In the genomic region with DNA sequence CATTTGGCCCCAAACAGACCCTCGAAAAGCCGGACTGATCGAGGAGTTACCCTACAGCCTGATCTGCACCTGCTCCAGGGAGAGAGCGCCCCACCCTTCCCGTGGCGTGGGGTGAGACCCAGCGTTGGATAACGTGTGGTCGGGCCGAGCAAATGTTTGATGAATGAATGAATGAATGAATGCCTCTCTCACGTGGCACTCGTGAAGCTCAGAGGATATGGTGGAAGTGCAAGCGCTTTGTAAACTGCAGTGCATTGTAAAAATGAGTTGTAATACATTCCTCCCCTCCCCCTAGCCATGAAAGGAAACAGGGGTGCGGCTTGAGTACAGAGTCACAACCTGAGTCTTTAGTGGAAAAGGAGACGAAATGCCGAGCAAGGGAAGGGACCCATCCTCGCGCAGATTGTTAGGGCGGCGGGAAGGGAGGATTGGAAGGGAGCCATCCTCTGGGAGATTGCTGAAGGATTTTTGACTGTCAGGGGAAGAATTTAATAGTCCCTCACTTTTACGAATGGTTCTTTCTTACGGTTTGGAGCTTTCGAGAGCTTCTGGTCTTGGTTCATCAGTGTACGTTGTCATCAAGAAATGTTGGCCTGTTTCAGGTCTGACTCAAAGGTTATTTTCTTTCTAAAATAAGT, we compare ENCODE assay signal across 8 cellular contexts. TPM values are rescaled to one million over a fixed set of nuclear protein-coding genes. Genes with fewer than 3 reads are reported as not detected.
DNase-seq lines count a peak whose midpoint lies in the region; ATAC-seq and TF ChIP-seq lines count a peak whose summit lies in the region.

No MANE protein-coding gene starts in this region.

- H3K4me1 Mint-ChIP-seq in WTC11 (peaks cover 32% of the 10 kb centered on the region), type B pancreatic cell (ENCODE audit: unreplicated experiment) (peaks cover 28% of the 10 kb centered on the region)

- peak; percentile 27 for ATAC-seq in GM21619 (IDR thresholded peaks at IDR 0.05; ENCODE audit: unreplicated experiment)
- ATAC-seq in WTC11: peak; percentile 0; the same call in 1 of the 2 replicates

- H3K36me3 Mint-ChIP-seq in WTC11: peaks cover 17% of the 10 kb centered on the region
- H3K36me3 Mint-ChIP-seq in type B pancreatic cell: peaks cover 4% of the 10 kb centered on the region

- no peaks in the 10 kb centered on the region for H3K9me3 ChIP-seq in muscle layer of duodenum (ENCODE audit: control insufficient read depth in 1 of 2, low read length in 2 of 2)

- no peaks in the 10 kb centered on the region for H3K27me3 ChIP-seq in muscle layer of duodenum (ENCODE audit: low read depth, low read length)

- H3K27ac ChIP-seq in muscle layer of duodenum (ENCODE audit: low read length): peak overlapping the region; percentile 99

- no peak for TF ChIP-seq CTCF in WTC11 (IDR thresholded peaks at IDR 0.05)
- TF ChIP-seq CTCF in epithelial cell of esophagus (IDR thresholded peaks at IDR 0.05; ENCODE audit: insufficient read depth, low read depth, low read length, missing control alignments): no peak
- TF ChIP-seq CTCF in type B pancreatic cell (conservative IDR thresholded peaks at IDR 0.05): no peak

- H3K9me3 Mint-ChIP-seq in WTC11: peaks cover 10% of the 10 kb centered on the region; the same call in 1 of the 2 replicates
- H3K9me3 Mint-ChIP-seq in type B pancreatic cell: no peaks in the 10 kb centered on the region

- DNase-seq in NCI-H146 (lab: John Stamatoyannopoulos, UW) (peak; percentile 44), NCI-H146 treated with DMSO at 0.1 percent for 48 hours (lab: John Stamatoyannopoulos, UW; ENCODE audit: unreplicated experiment) (no peak), HuH-7 (ENCODE audit: low spot score) (peak; percentile 29), WTC11 (ENCODE audit: low spot score) (no peak), epithelial cell of esophagus (ENCODE audit: low read depth) (peak; percentile 71), type B pancreatic cell (ENCODE audit: extremely low spot score, unreplicated experiment) (no peak)

- peaks cover 0 to 8% of the 10 kb centered on the region in 2 donors for H3K36me3 ChIP-seq in muscle layer of duodenum (ENCODE audit: control insufficient read depth in 1 of 2, insufficient read depth in 2 of 2, low read length in 2 of 2)

- peaks cover 0 to 39% of the 10 kb centered on the region in 2 donors for H3K4me1 ChIP-seq in muscle layer of duodenum (ENCODE audit: control insufficient read depth in 1 of 2, insufficient read depth in 2 of 2, low read length in 2 of 2)

- H3K4me3 Mint-ChIP-seq in WTC11 (peak overlapping the region; percentile 98), type B pancreatic cell (peak overlapping the region; percentile 93)

- H3K27ac Mint-ChIP-seq in WTC11: peak overlapping the region; percentile 99
- H3K27ac Mint-ChIP-seq in type B pancreatic cell: peak overlapping the region; percentile 97

- H3K4me3 ChIP-seq in epithelial cell of esophagus (ENCODE audit: low read length) (peak overlapping the region; percentile 92), muscle layer of duodenum (ENCODE audit: low read depth in 1 of 2, low read length in 2 of 2) (peak overlapping the region; percentile 95 to 96)

- H3K27me3 Mint-ChIP-seq in WTC11 (ENCODE audit: low read depth): no peaks in the 10 kb centered on the region; the same call in 1 of the 2 replicates
- no peaks in the 10 kb centered on the region for H3K27me3 Mint-ChIP-seq in type B pancreatic cell

- POLR2A ChIA-PET in WTC11 (lab: Charles Lee): interaction anchor here (0.8 kb wide), 2 partner anchors 95 to 107 kb away, joined by 3 to 6 read pairs; no protein-coding TSS in a partner anchor

- CTCF ChIA-PET in WTC11 (lab: Charles Lee): interaction anchor here (0.5 to 3.5 kb wide), 4 partner anchors 35 to 1119 kb away, joined by 3 to 28 read pairs (median 6); no protein-coding TSS in a partner anchor

TF ChIP-seq in WTC11, 78 proteins besides CTCF, POLR2A, EP300 and RAD21 (continues in another document):
- TF ChIP-seq CBFB (CRISPR knock-in tag; IDR thresholded peaks at IDR 0.05; ENCODE audit: low read depth) (no peak), NR3C1 (CRISPR knock-in tag; conservative IDR thresholded peaks at IDR 0.05; ENCODE audit: low read depth) (no peak), TCF7 (CRISPR knock-in tag; IDR thresholded peaks at IDR 0.05; ENCODE audit: low read depth) (no peak), ZNF317 (CRISPR knock-in tag; IDR thresholded peaks at IDR 0.05; ENCODE audit: borderline replicate concordance, low read depth) (no peak), HMGA2 (CRISPR knock-in tag; IDR thresholded peaks at IDR 0.05) (no peak), MYBL2 (CRISPR knock-in tag; IDR thresholded peaks at IDR 0.05) (no peak)
- TF ChIP-seq, protein P1, sequence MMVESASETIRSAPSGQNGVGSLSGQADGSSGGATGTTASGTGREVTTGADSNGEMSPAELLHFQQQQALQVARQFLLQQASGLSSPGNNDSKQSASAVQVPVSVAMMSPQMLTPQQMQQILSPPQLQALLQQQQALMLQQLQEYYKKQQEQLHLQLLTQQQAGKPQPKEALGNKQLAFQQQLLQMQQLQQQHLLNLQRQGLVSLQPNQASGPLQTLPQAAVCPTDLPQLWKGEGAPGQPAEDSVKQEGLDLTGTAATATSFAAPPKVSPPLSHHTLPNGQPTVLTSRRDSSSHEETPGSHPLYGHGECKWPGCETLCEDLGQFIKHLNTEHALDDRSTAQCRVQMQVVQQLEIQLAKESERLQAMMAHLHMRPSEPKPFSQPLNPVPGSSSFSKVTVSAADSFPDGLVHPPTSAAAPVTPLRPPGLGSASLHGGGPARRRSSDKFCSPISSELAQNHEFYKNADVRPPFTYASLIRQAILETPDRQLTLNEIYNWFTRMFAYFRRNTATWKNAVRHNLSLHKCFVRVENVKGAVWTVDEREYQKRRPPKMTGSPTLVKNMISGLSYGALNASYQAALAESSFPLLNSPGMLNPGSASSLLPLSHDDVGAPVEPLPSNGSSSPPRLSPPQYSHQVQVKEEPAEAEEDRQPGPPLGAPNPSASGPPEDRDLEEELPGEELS (CRISPR knock-in tag; IDR thresholded peaks at IDR 0.05): no peak
- TF ChIP-seq, protein P2, sequence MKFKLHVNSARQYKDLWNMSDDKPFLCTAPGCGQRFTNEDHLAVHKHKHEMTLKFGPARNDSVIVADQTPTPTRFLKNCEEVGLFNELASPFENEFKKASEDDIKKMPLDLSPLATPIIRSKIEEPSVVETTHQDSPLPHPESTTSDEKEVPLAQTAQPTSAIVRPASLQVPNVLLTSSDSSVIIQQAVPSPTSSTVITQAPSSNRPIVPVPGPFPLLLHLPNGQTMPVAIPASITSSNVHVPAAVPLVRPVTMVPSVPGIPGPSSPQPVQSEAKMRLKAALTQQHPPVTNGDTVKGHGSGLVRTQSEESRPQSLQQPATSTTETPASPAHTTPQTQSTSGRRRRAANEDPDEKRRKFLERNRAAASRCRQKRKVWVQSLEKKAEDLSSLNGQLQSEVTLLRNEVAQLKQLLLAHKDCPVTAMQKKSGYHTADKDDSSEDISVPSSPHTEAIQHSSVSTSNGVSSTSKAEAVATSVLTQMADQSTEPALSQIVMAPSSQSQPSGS (CRISPR knock-in tag; IDR thresholded peaks at IDR 0.05; ENCODE audit: borderline replicate concordance, low read depth): no peak
- TF ChIP-seq, protein P3, sequence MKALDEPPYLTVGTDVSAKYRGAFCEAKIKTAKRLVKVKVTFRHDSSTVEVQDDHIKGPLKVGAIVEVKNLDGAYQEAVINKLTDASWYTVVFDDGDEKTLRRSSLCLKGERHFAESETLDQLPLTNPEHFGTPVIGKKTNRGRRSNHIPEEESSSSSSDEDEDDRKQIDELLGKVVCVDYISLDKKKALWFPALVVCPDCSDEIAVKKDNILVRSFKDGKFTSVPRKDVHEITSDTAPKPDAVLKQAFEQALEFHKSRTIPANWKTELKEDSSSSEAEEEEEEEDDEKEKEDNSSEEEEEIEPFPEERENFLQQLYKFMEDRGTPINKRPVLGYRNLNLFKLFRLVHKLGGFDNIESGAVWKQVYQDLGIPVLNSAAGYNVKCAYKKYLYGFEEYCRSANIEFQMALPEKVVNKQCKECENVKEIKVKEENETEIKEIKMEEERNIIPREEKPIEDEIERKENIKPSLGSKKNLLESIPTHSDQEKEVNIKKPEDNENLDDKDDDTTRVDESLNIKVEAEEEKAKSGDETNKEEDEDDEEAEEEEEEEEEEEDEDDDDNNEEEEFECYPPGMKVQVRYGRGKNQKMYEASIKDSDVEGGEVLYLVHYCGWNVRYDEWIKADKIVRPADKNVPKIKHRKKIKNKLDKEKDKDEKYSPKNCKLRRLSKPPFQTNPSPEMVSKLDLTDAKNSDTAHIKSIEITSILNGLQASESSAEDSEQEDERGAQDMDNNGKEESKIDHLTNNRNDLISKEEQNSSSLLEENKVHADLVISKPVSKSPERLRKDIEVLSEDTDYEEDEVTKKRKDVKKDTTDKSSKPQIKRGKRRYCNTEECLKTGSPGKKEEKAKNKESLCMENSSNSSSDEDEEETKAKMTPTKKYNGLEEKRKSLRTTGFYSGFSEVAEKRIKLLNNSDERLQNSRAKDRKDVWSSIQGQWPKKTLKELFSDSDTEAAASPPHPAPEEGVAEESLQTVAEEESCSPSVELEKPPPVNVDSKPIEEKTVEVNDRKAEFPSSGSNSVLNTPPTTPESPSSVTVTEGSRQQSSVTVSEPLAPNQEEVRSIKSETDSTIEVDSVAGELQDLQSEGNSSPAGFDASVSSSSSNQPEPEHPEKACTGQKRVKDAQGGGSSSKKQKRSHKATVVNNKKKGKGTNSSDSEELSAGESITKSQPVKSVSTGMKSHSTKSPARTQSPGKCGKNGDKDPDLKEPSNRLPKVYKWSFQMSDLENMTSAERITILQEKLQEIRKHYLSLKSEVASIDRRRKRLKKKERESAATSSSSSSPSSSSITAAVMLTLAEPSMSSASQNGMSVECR (CRISPR knock-in tag; IDR thresholded peaks at IDR 0.05; ENCODE audit: borderline replicate concordance): peak; percentile 9; the same call in 1 of the 2 replicates
- TF ChIP-seq, protein P4, sequence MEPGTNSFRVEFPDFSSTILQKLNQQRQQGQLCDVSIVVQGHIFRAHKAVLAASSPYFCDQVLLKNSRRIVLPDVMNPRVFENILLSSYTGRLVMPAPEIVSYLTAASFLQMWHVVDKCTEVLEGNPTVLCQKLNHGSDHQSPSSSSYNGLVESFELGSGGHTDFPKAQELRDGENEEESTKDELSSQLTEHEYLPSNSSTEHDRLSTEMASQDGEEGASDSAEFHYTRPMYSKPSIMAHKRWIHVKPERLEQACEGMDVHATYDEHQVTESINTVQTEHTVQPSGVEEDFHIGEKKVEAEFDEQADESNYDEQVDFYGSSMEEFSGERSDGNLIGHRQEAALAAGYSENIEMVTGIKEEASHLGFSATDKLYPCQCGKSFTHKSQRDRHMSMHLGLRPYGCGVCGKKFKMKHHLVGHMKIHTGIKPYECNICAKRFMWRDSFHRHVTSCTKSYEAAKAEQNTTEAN (CRISPR knock-in tag; IDR thresholded peaks at IDR 0.05): no peak

RNA-seq across cellular contexts. Expression of a gene that starts 0.8 kb away (rescaled TPM):
- total RNA-seq in WTC11 (2021) (20.7 to 23.0 TPM (median 22.2 TPM) in 3 replicates), type B pancreatic cell (ENCODE audit: low replicate concordance) (49.3 and 53.0 TPM in 2 replicates)

Comparison
In these comparisons a context has a peak if more than half of its experiments do, and no peak if none do; other contexts are left out.
1. DNase-seq: peak in NCI-H146 (single experiment), HuH-7 (single experiment) and epithelial cell of esophagus (single experiment); none in NCI-H146 treated with DMSO at 0.1 percent for 48 hours (single experiment), WTC11 (single experiment) and type B pancreatic cell (single experiment).